Comparison of ENCODE assay signal across 8 cellular contexts in the genomic region with DNA sequence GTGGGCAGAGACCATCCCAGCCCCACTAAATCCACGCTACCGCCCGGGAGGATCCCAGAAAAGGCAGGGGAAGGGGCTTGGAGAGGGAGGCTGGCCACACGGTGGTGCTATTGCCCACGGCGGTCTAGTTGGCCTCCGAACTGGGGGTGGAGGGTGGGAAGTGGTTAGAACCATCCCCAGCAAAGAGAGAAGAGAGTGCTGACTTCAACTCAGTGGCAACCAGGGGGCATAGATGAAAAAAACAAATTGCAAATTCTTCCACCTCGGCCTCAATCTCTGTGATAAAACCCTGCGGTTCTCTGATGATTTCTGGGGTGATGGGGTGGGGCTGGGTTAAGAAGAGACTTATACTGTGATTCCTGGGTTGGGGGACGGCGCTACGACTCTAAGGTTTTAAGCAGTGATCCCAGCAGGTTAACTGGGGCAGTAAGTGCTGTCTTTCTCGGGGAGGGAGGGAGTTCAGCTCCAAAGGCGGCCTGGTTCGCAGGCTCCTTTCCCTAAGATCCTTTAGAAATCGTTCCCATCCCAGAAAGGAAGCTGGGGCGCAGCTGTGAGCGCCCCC.
DNase-seq lines count a peak whose midpoint lies in the region; ATAC-seq, FAIRE-seq and TF ChIP-seq lines count a peak whose summit lies in the region.

No MANE protein-coding gene starts in this region.

- peak overlapping the region; percentile 34 for H3K27ac ChIP-seq in neural progenitor cell

- H3K9me3 Mint-ChIP-seq in activated naive CD4-positive, alpha-beta T cell treated with anti-CD3 and anti-CD28 coated beads for 36 hours, result no peaks in the 10 kb centered on the region
- H3K9me3 Mint-ChIP-seq in neural progenitor cell, result no peaks in the 10 kb centered on the region
- H3K9me3 Mint-ChIP-seq in stimulated activated naive CD8-positive, alpha-beta T cell treated with anti-CD3 and anti-CD28 coated beads, Interleukin-15, Interleukin-2, amounts not matched to agents 100 ng/mL and 50 ng/mL, for 24 hours, result no peaks in the 10 kb centered on the region

- H3K9ac ChIP-seq in neural progenitor cell, result no peak overlapping the region

- H2AFZ ChIP-seq in neural progenitor cell (replicated peaks), result peak overlapping the region; percentile 77

- H3K36me3 Mint-ChIP-seq in activated naive CD4-positive, alpha-beta T cell treated with anti-CD3 and anti-CD28 coated beads for 36 hours (ENCODE audit: low read depth), result no peaks in the 10 kb centered on the region
- no peaks in the 10 kb centered on the region for H3K36me3 Mint-ChIP-seq in neural progenitor cell
- H3K36me3 Mint-ChIP-seq in stimulated activated naive CD8-positive, alpha-beta T cell treated with anti-CD3 and anti-CD28 coated beads, Interleukin-15, Interleukin-2, amounts not matched to agents 100 ng/mL and 50 ng/mL, for 24 hours (ENCODE audit: low read depth), result no peaks in the 10 kb centered on the region

- H4K20me1 ChIP-seq in neural progenitor cell (ENCODE audit: low read depth), result no peaks in the 10 kb centered on the region

- peak overlapping the region; percentile 81 for H3K4me2 ChIP-seq in neural progenitor cell

- peaks cover 21% of the 10 kb centered on the region for H3F3A ChIP-seq in neural progenitor cell (ENCODE audit: low read depth)

- peaks cover 17% of the 10 kb centered on the region for H3K4me1 Mint-ChIP-seq in activated naive CD4-positive, alpha-beta T cell treated with anti-CD3 and anti-CD28 coated beads for 36 hours (ENCODE audit: low read depth)
- H3K4me1 Mint-ChIP-seq in neural progenitor cell, result peaks cover 31% of the 10 kb centered on the region
- peaks cover 17% of the 10 kb centered on the region for H3K4me1 Mint-ChIP-seq in stimulated activated naive CD8-positive, alpha-beta T cell treated with anti-CD3 and anti-CD28 coated beads, Interleukin-15, Interleukin-2, amounts not matched to agents 100 ng/mL and 50 ng/mL, for 24 hours (ENCODE audit: low read depth)

- CTCF ChIA-PET in activated naive CD4-positive, alpha-beta T cell treated with anti-CD3 and anti-CD28 coated beads for 36 hours (lab: Charles Lee), result interaction anchor here (0.5 to 3.0 kb wide), 31 partner anchors 8 to 1027 kb away, joined by 3 to 15 read pairs (median 4); partner anchors contain the start of gene ZNF438

- no peaks in the 10 kb centered on the region for H3K27me3 Mint-ChIP-seq in activated naive CD4-positive, alpha-beta T cell treated with anti-CD3 and anti-CD28 coated beads for 36 hours (ENCODE audit: low read depth)
- peaks cover 6% of the 10 kb centered on the region for H3K27me3 Mint-ChIP-seq in neural progenitor cell (ENCODE audit: insufficient read depth, low read depth)
- H3K27me3 Mint-ChIP-seq in stimulated activated naive CD8-positive, alpha-beta T cell treated with anti-CD3 and anti-CD28 coated beads, Interleukin-15, Interleukin-2, amounts not matched to agents 100 ng/mL and 50 ng/mL, for 24 hours, result peaks cover 3% of the 10 kb centered on the region

- no peaks in the 10 kb centered on the region for H3K79me2 ChIP-seq in neural progenitor cell (ENCODE audit: low read depth)

- DNase-seq in AG09319 (ENCODE audit: extremely low read depth, low read depth), result peak; percentile 81
- no peak for DNase-seq in LNCaP clone FGC (ENCODE audit: low read depth)
- DNase-seq in SK-N-DZ (ENCODE audit: low spot score), result peak; percentile 75
- DNase-seq in activated naive CD4-positive, alpha-beta T cell treated with anti-CD3 and anti-CD28 coated beads for 36 hours, result peak; percentile 89
- peak; percentile 82 for DNase-seq in frontal cortex (ENCODE audit: low spot score in 2 of 2)
- peak; percentile 93 for DNase-seq in neural progenitor cell (ENCODE audit: low spot score)

- H3K4me1 ChIP-seq in neural progenitor cell, result peaks cover 9% of the 10 kb centered on the region

- FAIRE-seq in frontal cortex (lab: Jason Lieb, UNC), result no peak

- peak overlapping the region; percentile 0 for H3K27ac Mint-ChIP-seq in activated naive CD4-positive, alpha-beta T cell treated with anti-CD3 and anti-CD28 coated beads for 36 hours
- peak overlapping the region; percentile 67 for H3K27ac Mint-ChIP-seq in neural progenitor cell
- H3K27ac Mint-ChIP-seq in stimulated activated naive CD8-positive, alpha-beta T cell treated with anti-CD3 and anti-CD28 coated beads, Interleukin-15, Interleukin-2, amounts not matched to agents 100 ng/mL and 50 ng/mL, for 24 hours, result peak overlapping the region; percentile 76

- no peaks in the 10 kb centered on the region for H3K27me3 ChIP-seq in neural progenitor cell

- H3K4me3 ChIP-seq in LNCaP clone FGC (ENCODE audit: low read depth, low read length), result no peak overlapping the region
- H3K4me3 ChIP-seq in neural progenitor cell, result peak overlapping the region; percentile 54

- peak overlapping the region; percentile 69 for H3K4me3 Mint-ChIP-seq in activated naive CD4-positive, alpha-beta T cell treated with anti-CD3 and anti-CD28 coated beads for 36 hours
- H3K4me3 Mint-ChIP-seq in neural progenitor cell, result peak overlapping the region; percentile 86
- peak overlapping the region; percentile 82 for H3K4me3 Mint-ChIP-seq in stimulated activated naive CD8-positive, alpha-beta T cell treated with anti-CD3 and anti-CD28 coated beads, Interleukin-15, Interleukin-2, amounts not matched to agents 100 ng/mL and 50 ng/mL, for 24 hours

- no peaks in the 10 kb centered on the region for H3K36me3 ChIP-seq in neural progenitor cell

- intact Hi-C loops in activated naive CD4-positive, alpha-beta T cell treated with anti-CD3 and anti-CD28 coated beads for 36 hours (cut with micrococcal nuclease), result loop anchor here (1.0 to 10.0 kb wide), 9 partner anchors 58 to 1024 kb away; partner anchors contain the start of gene ZEB1

- TF ChIP-seq CTCF in AG09319 (IDR thresholded peaks at IDR 0.05; ENCODE audit: low read depth, low read length) (peak; percentile 94), LNCaP clone FGC (IDR thresholded peaks at IDR 0.05; ENCODE audit: control insufficient read depth, extremely low read depth, insufficient read depth) (peak; percentile 92), neural progenitor cell (IDR thresholded peaks at IDR 0.05) (peak; percentile 97)

- no peaks in the 10 kb centered on the region for H3K9me3 ChIP-seq in neural progenitor cell (ENCODE audit: low read depth)

- peak; percentile 44 for ATAC-seq in GM19351 (IDR thresholded peaks at IDR 0.05; ENCODE audit: unreplicated experiment)

Comparison
In these comparisons a context has a peak if more than half of its experiments do, and no peak if none do; other contexts are left out.
1. H3K27ac Mint-ChIP-seq: peak in every context shown above with its lines; median percentile 76 in stimulated activated naive CD8-positive, alpha-beta T cell treated with anti-CD3 and anti-CD28 coated beads, Interleukin-15, Interleukin-2, amounts not matched to agents 100 ng/mL and 50 ng/mL, for 24 hours; 67 in neural progenitor cell; 0 in activated naive CD4-positive, alpha-beta T cell treated with anti-CD3 and anti-CD28 coated beads for 36 hours.